8 cellular contexts compared by ENCODE assay signal in genomic region chr9:124776952-124777645, GRCh38. TPM values are rescaled to one million over a fixed set of nuclear protein-coding genes. Genes with fewer than 3 reads are reported as not detected.
DNase-seq lines count a peak whose midpoint lies in the region; ATAC-seq and TF ChIP-seq lines count a peak whose summit lies in the region.

OLFML2A (plus strand) TSS chr9:124777133; CDS start chr9:124777271, 138 bp downstream.

- H3K9me3 Mint-ChIP-seq in activated T-cell treated with anti-CD3 and anti-CD28 coated beads, Interleukin-2, amount 50 U/mL, for 24 hours: no peaks in the 10 kb centered on the region

- peak within 1 kb of the TSS; percentile 39 for H3K4me3 ChIP-seq in parathyroid adenoma (ENCODE audit: low read depth, low read length)

- H3K4me1 ChIP-seq in parathyroid adenoma: no peaks in the 10 kb centered on the region

- H3K4me2 ChIP-seq in parathyroid adenoma (ENCODE audit: low read length): peak within 1 kb of the TSS; percentile 77

- H3K9ac ChIP-seq in parathyroid adenoma: no peak within 1 kb of the TSS

- H3K36me3 ChIP-seq in parathyroid adenoma (ENCODE audit: control insufficient read depth, insufficient read depth, low read length): no peaks in the 10 kb centered on the region

- H2AFZ ChIP-seq in parathyroid adenoma: peak within 1 kb of the TSS; percentile 69

- intact Hi-C loops in Right ventricle myocardium superior (cut with DNase I): no loop called here

- no peaks in the 10 kb centered on the region for H3K79me2 ChIP-seq in parathyroid adenoma

- H3K9me3 ChIP-seq in parathyroid adenoma (ENCODE audit: control insufficient read depth, low read length): no peaks in the 10 kb centered on the region

- peaks cover 55% of the 10 kb centered on the region for H3K27me3 Mint-ChIP-seq in activated T-cell treated with anti-CD3 and anti-CD28 coated beads, Interleukin-2, amount 50 U/mL, for 24 hours

- DNase-seq in D341Med (ENCODE audit: low spot score): peak; percentile 83
- peak; percentile 77 for DNase-seq in HuH-7.5 (ENCODE audit: low spot score)
- peak; percentile 53 for DNase-seq in activated T-cell treated with anti-CD3 and anti-CD28 coated beads, Interleukin-2, amount 50 U/mL, for 24 hours
- peak; percentile 54 for DNase-seq in Right ventricle myocardium superior

- H3K27ac Mint-ChIP-seq in activated T-cell treated with anti-CD3 and anti-CD28 coated beads, Interleukin-2, amount 50 U/mL, for 24 hours: no peak within 1 kb of the TSS

- H3K4me3 Mint-ChIP-seq in activated T-cell treated with anti-CD3 and anti-CD28 coated beads, Interleukin-2, amount 50 U/mL, for 24 hours: peak within 1 kb of the TSS; percentile 64

- peaks cover 33% of the 10 kb centered on the region for H3K4me1 Mint-ChIP-seq in activated T-cell treated with anti-CD3 and anti-CD28 coated beads, Interleukin-2, amount 50 U/mL, for 24 hours (ENCODE audit: low read depth)

- H3K27ac ChIP-seq in parathyroid adenoma: no peak within 1 kb of the TSS

- no peaks in the 10 kb centered on the region for H3K36me3 Mint-ChIP-seq in activated T-cell treated with anti-CD3 and anti-CD28 coated beads, Interleukin-2, amount 50 U/mL, for 24 hours (ENCODE audit: low read depth)

- peak; percentile 16 for TF ChIP-seq CTCF in parathyroid adenoma (IDR thresholded peaks at IDR 0.05)

- ATAC-seq in Right ventricle myocardium superior (ENCODE audit: poor library complexity): peak; percentile 47
- ATAC-seq in GM21390 (IDR thresholded peaks at IDR 0.05; ENCODE audit: unreplicated experiment): no peak
- no peak for ATAC-seq in GM21528 (IDR thresholded peaks at IDR 0.05; ENCODE audit: low FRiP score, unreplicated experiment)
- no peak for ATAC-seq in HG02970 (IDR thresholded peaks at IDR 0.05; ENCODE audit: low FRiP score, unreplicated experiment)

- no peaks in the 10 kb centered on the region for H3K27me3 ChIP-seq in parathyroid adenoma (ENCODE audit: control insufficient read depth, insufficient read depth, low read length)

RNA-seq across cellular contexts. Expression of gene OLFML2A, which starts in this region (rescaled TPM):
- total RNA-seq in Right ventricle myocardium superior: 27.5 TPM
